In the genomic region with DNA sequence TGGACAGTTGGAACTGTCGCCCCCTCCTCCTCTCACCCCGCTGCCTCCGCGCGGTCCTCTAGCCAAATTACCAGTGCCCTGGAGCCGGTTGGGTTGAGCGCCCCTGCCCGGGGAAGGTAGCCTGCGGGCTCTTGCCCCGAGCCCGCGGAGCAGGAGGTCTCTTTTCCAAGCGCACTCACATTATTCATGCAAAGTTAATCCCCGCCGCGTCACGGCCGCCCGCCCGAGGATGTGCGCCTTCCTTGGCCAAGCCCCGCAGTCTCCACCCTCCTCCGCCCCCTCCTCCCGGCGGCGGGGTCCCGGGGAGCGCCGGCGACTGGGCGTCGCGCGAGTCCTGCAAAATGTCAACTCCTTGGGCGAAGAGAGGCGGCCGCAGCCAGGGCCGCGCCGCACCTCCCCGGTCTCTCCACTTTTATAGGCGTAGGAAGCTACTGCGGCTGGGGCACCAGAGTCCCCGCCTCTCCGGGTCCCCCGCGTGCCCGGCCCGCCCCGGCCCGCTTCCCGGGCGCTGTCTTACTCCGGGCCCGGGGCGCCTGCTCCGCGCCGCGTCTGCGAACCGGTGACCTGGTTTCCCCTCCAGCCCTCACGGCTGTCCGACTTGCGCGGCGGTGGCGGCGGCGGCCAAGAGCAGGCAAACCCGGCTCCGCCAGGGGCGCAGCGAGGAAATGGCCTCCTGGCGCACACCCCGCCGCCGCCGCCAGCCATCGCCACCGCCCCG, we compare ENCODE assay signal across 9 cellular contexts. TPM values are rescaled to one million over a fixed set of nuclear protein-coding genes. Genes with fewer than 3 reads are reported as not detected.
DNase-seq lines count a peak whose midpoint lies in the region; TF ChIP-seq lines count a peak whose summit lies in the region.
"Had no signal": no experiment of that assay in that cellular context is flagged by ENCODE, and none has a peak within 500 bp of the region (broad histone marks: within the 10 kb centered on the region; RNA-seq: fewer than 3 reads in every experiment).

A gene (minus strand): TSS at position 235 of the 718 bp plus-strand sequence.

- intact Hi-C loops in OCI-LY7 (cut with micrococcal nuclease; ENCODE audit: unreplicated experiment): no loop called here

- H2AFZ ChIP-seq in OCI-LY7 (ENCODE audit: low read length): no peak within 1 kb of the TSS

- TF ChIP-seq CTCF in RWPE1 (conservative IDR thresholded peaks at IDR 0.05; ENCODE audit: low read depth) (peak; percentile 40; the same call in 1 of the 2 replicates), epithelial cell of esophagus (IDR thresholded peaks at IDR 0.05; ENCODE audit: insufficient read depth, low read depth, low read length, missing control alignments) (no peak), suprapubic skin (IDR thresholded peaks at IDR 0.05) (peak in 1 of 2 donors; percentile 43), OCI-LY7 (conservative IDR thresholded peaks at IDR 0.05; ENCODE audit: low read length) (no peak)

- under 1% methylated on average over 51 of the region's 82 CpGs for WGBS in suprapubic skin

- H3K4me3 ChIP-seq in HAP-1: peak within 1 kb of the TSS; percentile 67
- H3K4me3 ChIP-seq in epithelial cell of esophagus (ENCODE audit: low read length): peak within 1 kb of the TSS; percentile 72
- peak within 1 kb of the TSS; percentile 94 for H3K4me3 ChIP-seq in suprapubic skin
- H3K4me3 ChIP-seq in OCI-LY7 (ENCODE audit: low read depth, low read length, poor library complexity, severe bottlenecking): no peak within 1 kb of the TSS

- H3K36me3 ChIP-seq in HAP-1 (replicated peaks) (no peaks in the 10 kb centered on the region), suprapubic skin (no peaks in the 10 kb centered on the region), OCI-LY7 (ENCODE audit: insufficient read depth, low read length) (no peaks in the 10 kb centered on the region)

- POLR2A ChIA-PET in RWPE1 (lab: Yijun Ruan, JAX; ENCODE audit: low non-redundant PET): no interaction called here
- POLR2A ChIA-PET in OCI-LY7 (lab: Charles Lee): no interaction called here

- H3K9me2 ChIP-seq in OCI-LY7 (ENCODE audit: insufficient read depth, low read length): no peaks in the 10 kb centered on the region

- no TSS peak for BruUV-seq in OCI-LY7 (replicated peaks; lab: Mats Ljungman, UMichigan)

- H3K27ac ChIP-seq in RWPE1 (peak within 1 kb of the TSS; percentile 84), suprapubic skin (peak within 1 kb of the TSS; percentile 99), OCI-LY7 (ENCODE audit: low read depth, low read length, poor library complexity, severe bottlenecking) (no peak within 1 kb of the TSS)

- H4K20me1 ChIP-seq in OCI-LY7 (ENCODE audit: insufficient read depth, low read length): no peaks in the 10 kb centered on the region

- CTCF ChIA-PET in RWPE1 (lab: Yijun Ruan, JAX) (interaction anchor here (0.5 to 0.8 kb wide), 2 partner anchors 14 to 55 kb away, joined by 3 to 4 read pairs; no protein-coding TSS in a partner anchor), OCI-LY7 (lab: Charles Lee; ENCODE audit: unreplicated experiment) (no interaction called here)

- peaks cover 40% of the 10 kb centered on the region for H3K4me1 ChIP-seq in HAP-1
- peaks cover 49% of the 10 kb centered on the region for H3K4me1 ChIP-seq in suprapubic skin
- no peaks in the 10 kb centered on the region for H3K4me1 ChIP-seq in OCI-LY7 (ENCODE audit: insufficient read depth, low read length, poor library complexity, severe bottlenecking)

- DNase-seq in GM03348 (ENCODE audit: low spot score): peak; percentile 82
- DNase-seq in HAP-1 (ENCODE audit: low spot score in 2 of 2): peak; percentile 79 to 92
- DNase-seq in RWPE1 (ENCODE audit: low spot score): peak; percentile 54
- DNase-seq in epithelial cell of esophagus (ENCODE audit: low read depth): peak; percentile 71
- DNase-seq in medulla oblongata (ENCODE audit: extremely low spot score): peak; percentile 71
- DNase-seq in suprapubic skin (ENCODE audit: low spot score in 2 of 2): peak; percentile 84 to 86
- DNase-seq in OCI-LY7 (ENCODE audit: low spot score): no peak
- DNase-seq in activated CD8-positive, alpha-beta memory T cell treated with anti-CD3 and anti-CD28 coated beads, Interleukin-2, amount 50 U/mL, for 4 hours: no peak

- TF ChIP-seq EP300 in suprapubic skin (IDR thresholded peaks at IDR 0.05): no peak

- TF ChIP-seq POLR2A in suprapubic skin (IDR thresholded peaks at IDR 0.05): peak; percentile 3 to 43

- H3K4me2 ChIP-seq in OCI-LY7 (ENCODE audit: low read length): no peak within 1 kb of the TSS

- no peaks in the 10 kb centered on the region for H3K79me2 ChIP-seq in OCI-LY7 (ENCODE audit: insufficient read depth, low read depth, low read length)

- H3K27me3 ChIP-seq in HAP-1 (ENCODE audit: low read depth) (no peaks in the 10 kb centered on the region), suprapubic skin (no peaks in the 10 kb centered on the region)

- in situ Hi-C loops in HAP-1 (cut with MboI; ENCODE audit: low sequenced_read_pairs): loop anchor here (10.0 to 25.0 kb wide), 2 partner anchors 230 to 507 kb away; no protein-coding TSS in a partner anchor

- H3K9me3 ChIP-seq in HAP-1 (no peaks in the 10 kb centered on the region), suprapubic skin (no peaks in the 10 kb centered on the region), OCI-LY7 (ENCODE audit: low read length) (no peaks in the 10 kb centered on the region)

RNA-seq across cellular contexts. Expression of the gene that starts here (rescaled TPM):
- 10 to 100 TPM; 16.6 to 32.9 (median 24.4) TPM for total RNA-seq in suprapubic skin
- not detected in 2 replicates for total RNA-seq in OCI-LY7 (2014; rRNA removed; shearing (Covaris generic))
- not detected in 2 replicates for total RNA-seq in OCI-LY7 (2022)
- total RNA-seq: T-helper 2 cell treated with Interferon-gamma antibody and Interleukin-4, amounts not matched to agents 100 ng/mL and 5 ng/mL, for 36 hours had no signal

Comparison
In these comparisons a context has a peak if more than half of its experiments do, and no peak if none do; other contexts are left out.
1. RNA of the gene that starts here (total RNA-seq): 16.6 to 32.9 TPM in suprapubic skin; not detected in OCI-LY7; every median in the first group is over 10 times any median in the second.
2. DNase-seq: peak in GM03348 (single experiment), HAP-1 (2 of 2), RWPE1 (single experiment), epithelial cell of esophagus (single experiment), medulla oblongata (single experiment) and suprapubic skin (2 of 2); none in OCI-LY7 (single experiment) and activated CD8-positive, alpha-beta memory T cell treated with anti-CD3 and anti-CD28 coated beads, Interleukin-2, amount 50 U/mL, for 4 hours (single experiment).